Comparison of ENCODE assay signal across 9 cellular contexts in genomic region chr17:40167685-40168261, GRCh38. TPM values are rescaled to one million over a fixed set of nuclear protein-coding genes. Genes with fewer than 3 reads are reported as not detected.
DNase-seq lines count a peak whose midpoint lies in the region; ATAC-seq and TF ChIP-seq lines count a peak whose summit lies in the region.
"Had no signal": no experiment of that assay in that cellular context is flagged by ENCODE, and none has a peak within 500 bp of the region (broad histone marks: within the 10 kb centered on the region; RNA-seq: fewer than 3 reads in every experiment).

No MANE protein-coding gene starts in this region.

- H3K4me3 Mint-ChIP-seq in activated CD4-positive, alpha-beta T cell treated with anti-CD3 and anti-CD28 coated beads for 36 hours = no peak overlapping the region
- no peak overlapping the region for H3K4me3 Mint-ChIP-seq in stimulated activated naive B cell treated with anti-CD40 and anti-IgM and Interleukin-4, amounts not matched to agents 10 μg/mL and 1 μg/mL and 100 μg/mL, for 72 hours

- CTCF ChIA-PET in activated CD4-positive, alpha-beta T cell treated with anti-CD3 and anti-CD28 coated beads for 36 hours (lab: Charles Lee) = interaction anchor here (0.9 to 3.7 kb wide), 21 partner anchors 8 to 348 kb away, joined by 3 to 88 read pairs (median 7); partner anchors contain the start of genes CSF3, MED24, NR1D1 and RAPGEFL1

- no peak for DNase-seq in activated CD4-positive, alpha-beta T cell treated with anti-CD3 and anti-CD28 coated beads for 36 hours
- no peak for DNase-seq in activated CD4-positive, alpha-beta T cell treated with anti-CD3 and anti-CD28 coated beads, Interleukin-2, amount 50 U/mL, for 1 hour
- no peak for DNase-seq in activated naive CD4-positive, alpha-beta T cell treated with anti-CD3 and anti-CD28 coated beads, Interleukin-2, amount 50 U/mL, for 72 hours (ENCODE audit: low spot score in 2 of 2)
- DNase-seq in left lung = peak in 1 of 2 donors; percentile 24
- no peak for DNase-seq in stimulated activated naive B cell treated with anti-CD40 and anti-IgM and Interleukin-4, amounts not matched to agents 10 μg/mL and 1 μg/mL and 100 μg/mL, for 72 hours
- DNase-seq in NCI-H1694 (lab: John Stamatoyannopoulos, UW) = no peak
- no peak for DNase-seq in medulla oblongata (ENCODE audit: extremely low spot score)
- no peak for DNase-seq in NCI-H2196 (lab: John Stamatoyannopoulos, UW; ENCODE audit: unreplicated experiment)
- DNase-seq: activated T-cell treated with anti-CD3 and anti-CD28 coated beads for 4 hours had no signal

- H3K4me1 Mint-ChIP-seq in activated CD4-positive, alpha-beta T cell treated with anti-CD3 and anti-CD28 coated beads for 36 hours = no peaks in the 10 kb centered on the region
- H3K4me1 Mint-ChIP-seq in stimulated activated naive B cell treated with anti-CD40 and anti-IgM and Interleukin-4, amounts not matched to agents 10 μg/mL and 1 μg/mL and 100 μg/mL, for 72 hours = peaks cover 4 to 7% of the 10 kb centered on the region in 2 donors

- peak overlapping the region in 1 of 2 donors; percentile 33 for H3K27ac ChIP-seq in left lung

- H3K36me3 Mint-ChIP-seq in activated CD4-positive, alpha-beta T cell treated with anti-CD3 and anti-CD28 coated beads for 36 hours (ENCODE audit: low read depth) = peaks cover 54% of the 10 kb centered on the region
- H3K36me3 Mint-ChIP-seq in activated naive CD4-positive, alpha-beta T cell treated with anti-CD3 and anti-CD28 coated beads, Interleukin-2, amount 50 U/mL, for 72 hours = peaks cover 0 to 5% of the 10 kb centered on the region in 2 donors
- peaks cover 36 to 51% of the 10 kb centered on the region in 2 donors for H3K36me3 Mint-ChIP-seq in stimulated activated naive B cell treated with anti-CD40 and anti-IgM and Interleukin-4, amounts not matched to agents 10 μg/mL and 1 μg/mL and 100 μg/mL, for 72 hours

- no peaks in the 10 kb centered on the region for H3K9me3 Mint-ChIP-seq in activated CD4-positive, alpha-beta T cell treated with anti-CD3 and anti-CD28 coated beads for 36 hours (ENCODE audit: low read depth)
- H3K9me3 Mint-ChIP-seq in activated naive CD4-positive, alpha-beta T cell treated with anti-CD3 and anti-CD28 coated beads, Interleukin-2, amount 50 U/mL, for 72 hours = no peaks in the 10 kb centered on the region
- H3K9me3 Mint-ChIP-seq in stimulated activated naive B cell treated with anti-CD40 and anti-IgM and Interleukin-4, amounts not matched to agents 10 μg/mL and 1 μg/mL and 100 μg/mL, for 72 hours = no peaks in the 10 kb centered on the region

- intact Hi-C loops in activated CD4-positive, alpha-beta T cell treated with anti-CD3 and anti-CD28 coated beads for 36 hours (cut with DNase I, micrococcal nuclease) = loop anchor here (1.0 to 5.0 kb wide), 5 partner anchors 27 to 154 kb away; partner anchors contain the start of genes CASC3 (in 1 of the 2) and THRA (in 1 of the 2)
- intact Hi-C loops in left lung (cut with DNase I) = no loop called here

- no peaks in the 10 kb centered on the region for H3K27me3 Mint-ChIP-seq in activated CD4-positive, alpha-beta T cell treated with anti-CD3 and anti-CD28 coated beads for 36 hours
- no peaks in the 10 kb centered on the region for H3K27me3 Mint-ChIP-seq in stimulated activated naive B cell treated with anti-CD40 and anti-IgM and Interleukin-4, amounts not matched to agents 10 μg/mL and 1 μg/mL and 100 μg/mL, for 72 hours

- POLR2A ChIA-PET in activated CD4-positive, alpha-beta T cell treated with anti-CD3 and anti-CD28 coated beads for 36 hours (lab: Charles Lee) = interaction anchor here (1.0 to 1.4 kb wide), 2 partner anchors 55 kb away, joined by 3 to 5 read pairs; no protein-coding TSS in a partner anchor

- peak overlapping the region; percentile 18 for H3K27ac Mint-ChIP-seq in activated CD4-positive, alpha-beta T cell treated with anti-CD3 and anti-CD28 coated beads for 36 hours
- peak overlapping the region; percentile 20 to 75 for H3K27ac Mint-ChIP-seq in activated naive CD4-positive, alpha-beta T cell treated with anti-CD3 and anti-CD28 coated beads, Interleukin-2, amount 50 U/mL, for 72 hours
- H3K27ac Mint-ChIP-seq in stimulated activated naive B cell treated with anti-CD40 and anti-IgM and Interleukin-4, amounts not matched to agents 10 μg/mL and 1 μg/mL and 100 μg/mL, for 72 hours = peak overlapping the region; percentile 62

- H3K4me3 ChIP-seq in left lung = no peak overlapping the region

- H3K27me3 ChIP-seq in left lung = no peaks in the 10 kb centered on the region

- peaks cover 0 to 99% of the 10 kb centered on the region in 2 donors for H3K36me3 ChIP-seq in left lung

- no peak for ATAC-seq in activated CD4-positive, alpha-beta T cell treated with anti-CD3 and anti-CD28 coated beads for 36 hours
- ATAC-seq in activated naive CD4-positive, alpha-beta T cell treated with anti-CD3 and anti-CD28 coated beads, Interleukin-2, amount 50 U/mL, for 72 hours = peak in 1 of 2 donors; percentile 16
- ATAC-seq in left lung = peak; percentile 6
- no peak for ATAC-seq in stimulated activated naive B cell treated with anti-CD40 and anti-IgM and Interleukin-4, amounts not matched to agents 10 μg/mL and 1 μg/mL and 100 μg/mL, for 72 hours (replicated peaks)

- no peak for TF ChIP-seq CTCF in left lung (IDR thresholded peaks at IDR 0.05)

- H3K9me3 ChIP-seq in left lung = no peaks in the 10 kb centered on the region

- peaks cover 0 to 7% of the 10 kb centered on the region in 2 donors for H3K4me1 ChIP-seq in left lung

RNA-seq across cellular contexts. Expression of gene RAPGEFL1, which starts 9.5 kb away (rescaled TPM):
- total RNA-seq in activated CD4-positive, alpha-beta T cell treated with anti-CD3 and anti-CD28 coated beads for 36 hours = 1 to 10 TPM; 5.1 to 6.2 TPM
- total RNA-seq in activated naive CD4-positive, alpha-beta T cell treated with anti-CD3 and anti-CD28 coated beads, Interleukin-2, amount 50 U/mL, for 72 hours = 1 to 10 TPM; 5.3 to 7.1 TPM
- 10 to 100 TPM in 1 of 2 donors, 1 to 10 TPM in 1; 7.4 to 13.1 TPM for total RNA-seq in left lung

RNA-seq across cellular contexts. Expression of gene CASC3, which starts 27.4 kb away (rescaled TPM):
- 100 to 1,000 TPM in 1 of 2 experiments, 10 to 100 TPM in 1; 88.3 to 104 TPM for total RNA-seq in activated CD4-positive, alpha-beta T cell treated with anti-CD3 and anti-CD28 coated beads for 36 hours
- total RNA-seq in activated naive CD4-positive, alpha-beta T cell treated with anti-CD3 and anti-CD28 coated beads, Interleukin-2, amount 50 U/mL, for 72 hours = 100 to 1,000 TPM; 104 to 212 TPM
- total RNA-seq in left lung = 10 to 100 TPM; 63.4 to 98.8 TPM

RNA-seq across cellular contexts. Expression of gene MSL1, which starts 46.0 kb away (rescaled TPM):
- total RNA-seq in activated CD4-positive, alpha-beta T cell treated with anti-CD3 and anti-CD28 coated beads for 36 hours = 10 to 100 TPM; 81.7 to 89.6 TPM
- total RNA-seq in activated naive CD4-positive, alpha-beta T cell treated with anti-CD3 and anti-CD28 coated beads, Interleukin-2, amount 50 U/mL, for 72 hours = 100 to 1,000 TPM in 1 of 2 donors, 10 to 100 TPM in 1; 83.4 to 140 TPM
- 100 to 1,000 TPM in 1 of 2 donors, 10 to 100 TPM in 1; 84.1 to 112 TPM for total RNA-seq in left lung

RNA-seq across cellular contexts. Expression of gene WIPF2, which starts 51.3 kb away (rescaled TPM):
- 10 to 100 TPM; 18.4 to 23.6 TPM for total RNA-seq in activated CD4-positive, alpha-beta T cell treated with anti-CD3 and anti-CD28 coated beads for 36 hours
- total RNA-seq in activated naive CD4-positive, alpha-beta T cell treated with anti-CD3 and anti-CD28 coated beads, Interleukin-2, amount 50 U/mL, for 72 hours = 10 to 100 TPM; 25.7 to 26.4 TPM
- total RNA-seq in left lung = 10 to 100 TPM; 35.5 to 35.8 TPM

Comparison
In these comparisons a context has a peak if more than half of its experiments do, and no peak if none do; other contexts are left out.
1. intact Hi-C loops: an anchor here in activated CD4-positive, alpha-beta T cell treated with anti-CD3 and anti-CD28 coated beads for 36 hours (1.0 to 5.0 kb wide); none called in left lung.